14 cellular contexts compared by ENCODE assay signal in genomic region chr9:124016152-124017063, GRCh38. TPM values are rescaled to one million over a fixed set of nuclear protein-coding genes. Genes with fewer than 3 reads are reported as not detected.
DNase-seq lines count a peak whose midpoint lies in the region; ATAC-seq and TF ChIP-seq lines count a peak whose summit lies in the region.
"Had no signal": no experiment of that assay in that cellular context is flagged by ENCODE, and none has a peak within 500 bp of the region (broad histone marks: within the 10 kb centered on the region; RNA-seq: fewer than 3 reads in every experiment).

No MANE protein-coding gene starts in this region.

- H3K4me1 ChIP-seq in esophagus muscularis mucosa (peaks cover 48 to 83% (median 71%) of the 10 kb centered on the region in 4 donors), upper lobe of left lung (peaks cover 46 to 68% (median 51%) of the 10 kb centered on the region in 4 donors), adrenal gland (replicated peaks in 1 of 2) (peaks cover 21 to 28% of the 10 kb centered on the region in 2 donors)

- peaks cover 72% of the 10 kb centered on the region for H3K27me3 Mint-ChIP-seq in activated CD4-positive, alpha-beta T cell treated with anti-CD3 and anti-CD28 coated beads, Interleukin-2, amount 10 ng/mL, durations not matched to agents 7 days and 5 days
- peaks cover 67% of the 10 kb centered on the region for H3K27me3 Mint-ChIP-seq in T-helper 17 cell
- peaks cover 55 to 75% of the 10 kb centered on the region in 2 donors for H3K27me3 Mint-ChIP-seq in stimulated activated naive B cell treated with anti-CD40 and anti-IgM and Interleukin-4, amounts not matched to agents 10 μg/mL and 1 μg/mL and 100 μg/mL, for 72 hours

- no peaks in the 10 kb centered on the region for H3K9me3 ChIP-seq in T-helper 17 cell (ENCODE audit: control insufficient read depth, low read length, poor library complexity, severe bottlenecking)
- no peaks in the 10 kb centered on the region for H3K9me3 ChIP-seq in esophagus muscularis mucosa
- no peaks in the 10 kb centered on the region for H3K9me3 ChIP-seq in upper lobe of left lung
- H3K9me3 ChIP-seq in adrenal gland (replicated peaks in 1 of 3), result no peaks in the 10 kb centered on the region
- H3K9me3 ChIP-seq: ovary had no signal

- H3K9me3 Mint-ChIP-seq in activated CD4-positive, alpha-beta T cell treated with anti-CD3 and anti-CD28 coated beads, Interleukin-2, amount 10 ng/mL, durations not matched to agents 7 days and 5 days, result no peaks in the 10 kb centered on the region
- H3K9me3 Mint-ChIP-seq in stimulated activated naive B cell treated with anti-CD40 and anti-IgM and Interleukin-4, amounts not matched to agents 10 μg/mL and 1 μg/mL and 100 μg/mL, for 72 hours, result peaks cover 0 to 1% of the 10 kb centered on the region in 2 donors

- H3K36me3 ChIP-seq in esophagus muscularis mucosa (no peaks in the 10 kb centered on the region), upper lobe of left lung (no peaks in the 10 kb centered on the region), adrenal gland (replicated peaks in 1 of 2) (no peaks in the 10 kb centered on the region)
- H3K36me3 ChIP-seq: ovary had no signal

- CTCF ChIA-PET in activated CD4-positive, alpha-beta T cell treated with anti-CD3 and anti-CD28 coated beads, Interleukin-2, amount 10 ng/mL, durations not matched to agents 7 days and 5 days (lab: Charles Lee), result no interaction called here

- H3K36me3 Mint-ChIP-seq in activated CD4-positive, alpha-beta T cell treated with anti-CD3 and anti-CD28 coated beads, Interleukin-2, amount 10 ng/mL, durations not matched to agents 7 days and 5 days (ENCODE audit: low read depth), result peaks cover 5% of the 10 kb centered on the region
- peaks cover 11% of the 10 kb centered on the region for H3K36me3 Mint-ChIP-seq in T-helper 17 cell (ENCODE audit: low read depth)
- peaks cover 8 to 11% of the 10 kb centered on the region in 2 donors for H3K36me3 Mint-ChIP-seq in stimulated activated naive B cell treated with anti-CD40 and anti-IgM and Interleukin-4, amounts not matched to agents 10 μg/mL and 1 μg/mL and 100 μg/mL, for 72 hours

- WGBS in esophagus muscularis mucosa, result 10% methylated on average over 46 of the region's 47 CpGs
- WGBS in upper lobe of left lung, 2 donors, result 7 to 14% methylated on average over 33 to 37 of the region's 47 CpGs
- WGBS in adrenal gland, 4 donors, result 17 to 23% (median 22%) methylated on average over 34 to 47 of the region's 47 CpGs

- intact Hi-C loops in esophagus muscularis mucosa (cut with DNase I) (no loop called here), adrenal gland (cut with DNase I) (no loop called here)

- peaks cover 18% of the 10 kb centered on the region for H3K4me1 Mint-ChIP-seq in activated CD4-positive, alpha-beta T cell treated with anti-CD3 and anti-CD28 coated beads, Interleukin-2, amount 10 ng/mL, durations not matched to agents 7 days and 5 days
- H3K4me1 Mint-ChIP-seq in T-helper 17 cell, result peaks cover 28% of the 10 kb centered on the region
- peaks cover 35 to 69% of the 10 kb centered on the region in 2 donors for H3K4me1 Mint-ChIP-seq in stimulated activated naive B cell treated with anti-CD40 and anti-IgM and Interleukin-4, amounts not matched to agents 10 μg/mL and 1 μg/mL and 100 μg/mL, for 72 hours

- TF ChIP-seq POLR2A in esophagus muscularis mucosa (IDR thresholded peaks at IDR 0.05; ENCODE audit: low read depth) (no peak), upper lobe of left lung (IDR thresholded peaks at IDR 0.05) (no peak), adrenal gland (IDR thresholded peaks at IDR 0.05) (no peak)

- POLR2A ChIA-PET in activated CD4-positive, alpha-beta T cell treated with anti-CD3 and anti-CD28 coated beads, Interleukin-2, amount 10 ng/mL, durations not matched to agents 7 days and 5 days (lab: Charles Lee), result no interaction called here

- H3K27ac Mint-ChIP-seq in activated CD4-positive, alpha-beta T cell treated with anti-CD3 and anti-CD28 coated beads, Interleukin-2, amount 10 ng/mL, durations not matched to agents 7 days and 5 days, result peak overlapping the region; percentile 66
- no peak overlapping the region for H3K27ac Mint-ChIP-seq in T-helper 17 cell
- H3K27ac Mint-ChIP-seq in stimulated activated naive B cell treated with anti-CD40 and anti-IgM and Interleukin-4, amounts not matched to agents 10 μg/mL and 1 μg/mL and 100 μg/mL, for 72 hours, result peak overlapping the region; percentile 93

- TF ChIP-seq EP300 in esophagus muscularis mucosa (IDR thresholded peaks at IDR 0.05), result no peak
- no peak for TF ChIP-seq EP300 in upper lobe of left lung (IDR thresholded peaks at IDR 0.05)

- TF ChIP-seq CTCF in esophagus muscularis mucosa (IDR thresholded peaks at IDR 0.05) (no peak), upper lobe of left lung (IDR thresholded peaks at IDR 0.05) (no peak), adrenal gland (IDR thresholded peaks at IDR 0.05) (peak in 1 of 6 experiments; percentile 6)

- peak overlapping the region; percentile 36 for H3K4me3 Mint-ChIP-seq in activated CD4-positive, alpha-beta T cell treated with anti-CD3 and anti-CD28 coated beads, Interleukin-2, amount 10 ng/mL, durations not matched to agents 7 days and 5 days
- H3K4me3 Mint-ChIP-seq in T-helper 17 cell, result peak overlapping the region; percentile 81
- H3K4me3 Mint-ChIP-seq in stimulated activated naive B cell treated with anti-CD40 and anti-IgM and Interleukin-4, amounts not matched to agents 10 μg/mL and 1 μg/mL and 100 μg/mL, for 72 hours, result peak overlapping the region; percentile 78 to 81

- H3K27me3 ChIP-seq in esophagus muscularis mucosa (peaks cover 36 to 100% (median 97%) of the 10 kb centered on the region in 4 donors), upper lobe of left lung (peaks cover 3 to 100% (median 74%) of the 10 kb centered on the region in 4 donors), adrenal gland (peaks cover 99% of the 10 kb centered on the region)

- ATAC-seq in T-helper 17 cell, result no peak
- no peak for ATAC-seq in stimulated activated naive B cell treated with anti-CD40 and anti-IgM and Interleukin-4, amounts not matched to agents 10 μg/mL and 1 μg/mL and 100 μg/mL, for 72 hours (replicated peaks)
- no peak for ATAC-seq in upper lobe of left lung (ENCODE audit: low FRiP score in 2 of 2)
- ATAC-seq: left cardiac atrium had no signal

- H3K27ac ChIP-seq in esophagus muscularis mucosa (replicated peaks in 1 of 4) (no peak overlapping the region), upper lobe of left lung (no peak overlapping the region), adrenal gland (no peak overlapping the region)
- H3K27ac ChIP-seq: coronary artery, ovary had no signal

- no peak for DNase-seq in activated CD4-positive, alpha-beta T cell treated with anti-CD3 and anti-CD28 coated beads, Interleukin-2, amount 10 ng/mL, durations not matched to agents 7 days and 5 days
- no peak for DNase-seq in activated CD4-positive, alpha-beta T cell treated with anti-CD3 and anti-CD28 coated beads, Interleukin-2, amount 50 U/mL, for 4 hours
- DNase-seq in T-helper 17 cell (no peak), esophagus muscularis mucosa (ENCODE audit: extremely low spot score) (no peak), upper lobe of left lung (no peak), adrenal gland (no peak)
- DNase-seq in stimulated activated naive B cell treated with anti-CD40 and anti-IgM and Interleukin-4, amounts not matched to agents 10 μg/mL and 1 μg/mL and 100 μg/mL, for 72 hours, result no peak
- DNase-seq in activated CD4-positive, CD25-positive, alpha-beta regulatory T cell (lab: John Stamatoyannopoulos, UW), result no peak
- DNase-seq: left cardiac atrium; NCI-H1930; ovary; stimulated activated CD4-positive, alpha-beta T cell treated with anti-CD3 and anti-CD28 coated beads, Interleukin-2, amount 100 ng/mL, for 24 hours had no signal

- peak overlapping the region in 3 of 4 donors; percentile 18 to 39 (median 35) for H3K4me3 ChIP-seq in esophagus muscularis mucosa
- peak overlapping the region in 1 of 4 donors; percentile 18 for H3K4me3 ChIP-seq in upper lobe of left lung
- H3K4me3 ChIP-seq in adrenal gland, result no peak overlapping the region
- H3K4me3 ChIP-seq: ovary had no signal

RNA-seq across cellular contexts. Expression of gene LHX2, which starts 4.8 kb away (rescaled TPM):
- total RNA-seq in activated CD4-positive, alpha-beta T cell treated with anti-CD3 and anti-CD28 coated beads, Interleukin-2, amount 10 ng/mL, durations not matched to agents 7 days and 5 days, result not detected
- total RNA-seq in T-helper 17 cell (not detected), esophagus muscularis mucosa (not detected), upper lobe of left lung (not detected), adrenal gland (under 1 TPM in 1 of 8 donors, not detected in 7; 0.37 TPM)
- polyA plus RNA-seq in adrenal gland, result under 1 TPM in 1 of 3 donors, not detected in 2; 0.24 TPM
- total RNA-seq: fibroblast of villous mesenchyme had no signal

Comparison
In these comparisons a context has a peak if more than half of its experiments do, and no peak if none do; other contexts are left out.
1. H3K4me3 ChIP-seq: peak in esophagus muscularis mucosa (3 of 4); none in adrenal gland (0 of 4).
2. Peak in every context shown above with its lines, with median percentiles within 50 percentile points of each other: H3K4me3 Mint-ChIP-seq.